In genomic region chr17:74754832-74755231, GRCh38 we compare ENCODE assay signal across 18 cellular contexts. TPM values are rescaled to one million over a fixed set of nuclear protein-coding genes. Genes with fewer than 3 reads are reported as not detected.
DNase-seq lines count a peak whose midpoint lies in the region; ATAC-seq, FAIRE-seq and TF ChIP-seq lines count a peak whose summit lies in the region.
"Had no signal": no experiment of that assay in that cellular context is flagged by ENCODE, and none has a peak within 500 bp of the region (broad histone marks: within the 10 kb centered on the region; RNA-seq: fewer than 3 reads in every experiment).

No MANE protein-coding gene starts in this region.

- no peak overlapping the region for H2AFZ ChIP-seq in GM12878 (ENCODE audit: control insufficient read depth, low read depth, low read length)
- no peak overlapping the region for H2AFZ ChIP-seq in osteoblast (ENCODE audit: low read length)

- in situ Hi-C loops in GM12878 (cut with MboI): no loop called here

- no peak for ATAC-seq in GM12878
- ATAC-seq in Right ventricle myocardium superior (ENCODE audit: poor library complexity): no peak
- ATAC-seq in HG03565 (IDR thresholded peaks at IDR 0.05; ENCODE audit: unreplicated experiment): no peak
- ATAC-seq: mucosa of descending colon, pancreas had no signal

- H3K4me2 ChIP-seq in GM12878 (ENCODE audit: control insufficient read depth, insufficient read depth) (0 out of 2 replicates have a peak overlapping the region, but pooled peaks have one; percentile 18), osteoblast (ENCODE audit: insufficient read depth, low read length) (no peak overlapping the region)

- peaks cover 85% of the 10 kb centered on the region for H3K36me3 ChIP-seq in KOPT-K1 (ENCODE audit: insufficient read depth, low read length)
- H3K36me3 ChIP-seq in GM12878 (ENCODE audit: control insufficient read depth in 2 of 2, insufficient read depth in 2 of 2, low read length in 1 of 2): no peaks in the 10 kb centered on the region; a peak in 2 of 4 replicates
- H3K36me3 ChIP-seq in osteoblast (ENCODE audit: insufficient read depth, low read length): no peaks in the 10 kb centered on the region
- H3K36me3 ChIP-seq: pancreas had no signal

- RAD21 ChIA-PET in GM12878 (lab: Charles Lee; ENCODE audit: unreplicated experiment): interaction anchor here (0.7 to 2.6 kb wide), 3 partner anchors 10 to 234 kb away, joined by 4 to 11 read pairs (median 5); partner anchors contain the start of gene RAB37

- intact Hi-C loops in GM12878 (cut with micrococcal nuclease; ENCODE audit: unreplicated experiment): no loop called here
- intact Hi-C loops in Right ventricle myocardium superior (cut with DNase I): no loop called here

- no peak overlapping the region for H3K9ac ChIP-seq in GM12878 (ENCODE audit: control insufficient read depth, insufficient read depth, low read length)

- H4K20me1 ChIP-seq in GM12878 (ENCODE audit: control insufficient read depth, insufficient read depth) (no peaks in the 10 kb centered on the region), osteoblast (ENCODE audit: insufficient read depth, low read length) (peaks cover 28% of the 10 kb centered on the region)

- TF ChIP-seq CTCF in GM12878 (IDR thresholded peaks at IDR 0.05 in 2 of 3, conservative IDR thresholded peaks at IDR 0.05 in 1 of 3; ENCODE audit: control insufficient read depth in 2 of 3, extremely low read depth in 1 of 3, insufficient read depth in 1 of 3, low read depth in 3 of 3, low read length in 3 of 3): no peak
- TF ChIP-seq CTCF in osteoblast (IDR thresholded peaks at IDR 0.05; ENCODE audit: extremely low read depth, low read depth, low read length): no peak
- no peak for TF ChIP-seq CTCF in GM20000 (IDR thresholded peaks at IDR 0.05; ENCODE audit: extremely low read depth, missing control alignments)

- SMC1A ChIA-PET in GM12878 (lab: Charles Lee; ENCODE audit: uncharacterized antibody, unreplicated experiment): interaction anchor here (1.0 to 2.4 kb wide), 2 partner anchors 20 to 97 kb away, joined by 3 to 7 read pairs; no protein-coding TSS in a partner anchor

- TF ChIP-seq RAD21 in GM12878 (IDR thresholded peaks at IDR 0.05; ENCODE audit: insufficient read depth, low read depth, low read length): no peak

- no peak for TF ChIP-seq POLR2A in GM12878 (IDR thresholded peaks at IDR 0.05; ENCODE audit: low read depth, low read length)

- WGBS in GM12878 (ENCODE audit: insufficient coverage, insufficient replicate concordance, low lambda C conversion rate, missing lambda C conversion rate): 94% methylated on average over 3 of the region's 3 CpGs

- no peak for FAIRE-seq in GM12878 (lab: Jason Lieb, UNC)
- FAIRE-seq: G401.6, pancreas had no signal

- no TSS peak for BruUV-seq in GM12878 (replicated peaks; lab: Mats Ljungman, UMichigan)

- H3K27ac ChIP-seq in KOPT-K1 (ENCODE audit: low read depth, low read length, poor library complexity, severe bottlenecking) (peak overlapping the region; percentile 6), GM12878 (ENCODE audit: control insufficient read depth, insufficient read depth) (no peak overlapping the region), osteoblast (ENCODE audit: low read depth, low read length) (no peak overlapping the region)
- H3K27ac ChIP-seq: pancreas had no signal

- CTCF ChIA-PET in GM12878 (lab: Yijun Ruan, JAX): interaction anchor here (0.6 to 4.0 kb wide), 8 partner anchors 9 to 181 kb away, joined by 3 to 26 read pairs (median 5); no protein-coding TSS in a partner anchor

- POLR2A ChIA-PET in GM12878 (lab: Charles Lee): interaction anchor here (0.8 to 1.5 kb wide), 2 partner anchors 9 to 21 kb away, joined by 3 to 5 read pairs; partner anchors contain the start of gene NAT9

- H3K4me1 ChIP-seq in GM12878 (ENCODE audit: control insufficient read depth, insufficient read depth, low read length) (peaks cover 21% of the 10 kb centered on the region), osteoblast (ENCODE audit: insufficient read depth, low read length) (peaks cover 28% of the 10 kb centered on the region)

- no peaks in the 10 kb centered on the region for H3K9me3 ChIP-seq in KOPT-K1 (ENCODE audit: insufficient read depth, low read length, poor library complexity, severe bottlenecking)
- no peaks in the 10 kb centered on the region for H3K9me3 ChIP-seq in GM12878 (replicated peaks; ENCODE audit: control insufficient read depth, insufficient read depth, low read length)
- no peaks in the 10 kb centered on the region for H3K9me3 ChIP-seq in osteoblast (ENCODE audit: low read depth, low read length)
- H3K9me3 ChIP-seq: mucosa of descending colon, pancreas had no signal

- no peak for TF ChIP-seq EP300 in GM12878 (IDR thresholded peaks at IDR 0.05; ENCODE audit: borderline replicate concordance in 1 of 2, control insufficient read depth in 1 of 2, low read depth in 2 of 2, low read length in 2 of 2)

- peak; percentile 46 for DNase-seq in activated naive CD4-positive, alpha-beta T cell treated with Interleukin-2 at 50 U/mL for 16 hours
- DNase-seq in activated naive CD4-positive, alpha-beta T cell (lab: John Stamatoyannopoulos, UW): no peak
- DNase-seq in GM12878 (ENCODE audit: low read depth, low spot score): no peak
- peak; percentile 17 for DNase-seq in osteoblast (ENCODE audit: insufficient read length, low spot score, missing footprints)
- DNase-seq in Right ventricle myocardium superior: no peak
- DNase-seq in GM20000 (ENCODE audit: low spot score): no peak
- DNase-seq: ACHN; activated CD4-positive, alpha-beta T cell treated with anti-CD3 and anti-CD28 coated beads, Interleukin-2, amount 50 U/mL, for 1 hour; KG1; kidney glomerular epithelial cell; mucosa of descending colon; NCI-H146; NCI-H2227 treated with DMSO at 0.1 percent for 48 hours; SHP77 had no signal

- H3K79me2 ChIP-seq in GM12878 (ENCODE audit: control insufficient read depth, insufficient read depth, low read length) (peaks cover 24% of the 10 kb centered on the region), osteoblast (ENCODE audit: insufficient read depth, low read length) (peaks cover 56% of the 10 kb centered on the region)

- no peak overlapping the region for H3K4me3 ChIP-seq in GM12878
- H3K4me3 ChIP-seq in osteoblast (ENCODE audit: insufficient read depth, low read length): no peak overlapping the region
- H3K4me3 ChIP-seq: mucosa of descending colon, pancreas had no signal

- no peaks in the 10 kb centered on the region for H3K27me3 ChIP-seq in GM12878 (replicated peaks in 1 of 2; ENCODE audit: control insufficient read depth in 2 of 2, insufficient read depth in 2 of 2, low read length in 1 of 2)
- no peaks in the 10 kb centered on the region for H3K27me3 ChIP-seq in osteoblast (ENCODE audit: insufficient read depth, low read length)
- H3K27me3 ChIP-seq: pancreas had no signal

RNA-seq across cellular contexts. Expression of gene NHERF1, which starts 6.4 kb away (rescaled TPM):
- 10.8 and 11.9 TPM in 2 replicates for total RNA-seq in GM12878 (2013; cell fraction: nucleolus; rRNA removed)
- total RNA-seq in GM12878 (2014; rRNA removed) (24.7 and 27.4 TPM in 2 replicates), GM12878 (2014; rRNA removed; fragmentation: Illumina TruSeq; extraction: Trizol) (21.5 and 23.5 TPM in 2 replicates), GM12878 (2021) (52.9 and 53.2 TPM in 2 replicates), osteoblast (15.9 and 22.1 TPM in 2 replicates), Right ventricle myocardium superior (13.7 TPM)
- 13.3 TPM for polyA plus RNA-seq in GM12878 (2011; ENCODE audit: low read depth)
- polyA plus RNA-seq in GM12878 (2011; rRNA removed) (35.4 and 61.6 TPM in 2 replicates), GM12878 (2014; fragmentation: Illumina TruSeq; extraction: Trizol) (21.5 and 39.2 TPM in 2 replicates), GM12878 (2014; fragmentation: Nextera tagmentation; extraction: Ambion mirVana) (10 to 100 TPM; 13.4 to 14.3 TPM), GM12878 (2014; rRNA removed) (38.8 and 41.3 TPM in 2 replicates), GM12878 (2016; fragmentation: Nextera tagmentation; extraction: Ambion mirVana) (10 to 100 TPM; 57.3 to 61.2 TPM)
- 72.8 and 76.3 TPM in 2 replicates for polyA plus RNA-seq in GM12878 (2011; cell fraction: cytosol; rRNA removed)
- polyA plus RNA-seq in GM12878 (2011; cell fraction: nucleus; rRNA removed): 42.6 and 58.8 TPM in 2 replicates
- 27.8 and 28.5 TPM in 2 replicates for polyA plus RNA-seq in GM12878 (2012)
- 49.8 and 66.4 TPM in 2 replicates for polyA minus RNA-seq in GM12878 (2011; rRNA and poly(A)+ RNA removed)
- polyA minus RNA-seq in GM12878 (2011; cell fraction: cytosol; rRNA and poly(A)+ RNA removed): 24.6 and 28.6 TPM in 2 replicates
- 8.5 and 14.5 TPM in 2 replicates for polyA minus RNA-seq in GM12878 (2011; cell fraction: nucleus; rRNA and poly(A)+ RNA removed)

RNA-seq across cellular contexts. Expression of gene RAB37, which starts 17.8 kb away (rescaled TPM):
- total RNA-seq in GM12878 (2013; cell fraction: nucleolus; rRNA removed): 7.8 and 10.2 TPM in 2 replicates
- 1.1 and 1.5 TPM in 2 replicates for total RNA-seq in GM12878 (2014; rRNA removed)
- total RNA-seq in GM12878 (2014; rRNA removed; fragmentation: Illumina TruSeq; extraction: Trizol): 1.7 and 2.0 TPM in 2 replicates
- total RNA-seq in GM12878 (2021): 2.3 and 2.7 TPM in 2 replicates
- 9.9 TPM for polyA plus RNA-seq in GM12878 (2011; ENCODE audit: low read depth)
- polyA plus RNA-seq in GM12878 (2011; rRNA removed): 4.5 and 5.6 TPM in 2 replicates
- 4.4 and 4.5 TPM in 2 replicates for polyA plus RNA-seq in GM12878 (2011; cell fraction: cytosol; rRNA removed)
- 4.2 and 8.4 TPM in 2 replicates for polyA plus RNA-seq in GM12878 (2011; cell fraction: nucleus; rRNA removed)
- polyA plus RNA-seq in GM12878 (2012): 11.4 and 11.9 TPM in 2 replicates
- polyA plus RNA-seq in GM12878 (2014; fragmentation: Illumina TruSeq; extraction: Trizol): 1.9 and 3.1 TPM in 2 replicates
- polyA plus RNA-seq in GM12878 (2014; fragmentation: Nextera tagmentation; extraction: Ambion mirVana): under 1 TPM; 0.48 to 0.97 TPM
- polyA plus RNA-seq in GM12878 (2014; rRNA removed): 3.6 and 5.6 TPM in 2 replicates
- polyA plus RNA-seq in GM12878 (2016; fragmentation: Nextera tagmentation; extraction: Ambion mirVana): 1 to 10 TPM; 1.6 to 1.7 TPM
- 2.7 and 4.6 TPM in 2 replicates for polyA minus RNA-seq in GM12878 (2011; rRNA and poly(A)+ RNA removed)
- polyA minus RNA-seq in GM12878 (2011; cell fraction: cytosol; rRNA and poly(A)+ RNA removed): 1.1 and 1.9 TPM in 2 replicates
- 0.48 and 0.86 TPM in 2 replicates for polyA minus RNA-seq in GM12878 (2011; cell fraction: nucleus; rRNA and poly(A)+ RNA removed)
- under 0.01 and 0.36 TPM in 2 replicates for total RNA-seq in osteoblast
- 4.1 TPM for total RNA-seq in Right ventricle myocardium superior

RNA-seq across cellular contexts. Expression of gene NAT9, which starts 21.3 kb away (rescaled TPM):
- total RNA-seq in GM12878 (2013; cell fraction: nucleolus; rRNA removed): 68.1 and 91.4 TPM in 2 replicates
- total RNA-seq in GM12878 (2014; rRNA removed) (16.3 and 16.7 TPM in 2 replicates), GM12878 (2014; rRNA removed; fragmentation: Illumina TruSeq; extraction: Trizol) (27.5 and 28.0 TPM in 2 replicates), GM12878 (2021) (44.8 and 45.3 TPM in 2 replicates), osteoblast (33.0 and 35.1 TPM in 2 replicates), Right ventricle myocardium superior (18.6 TPM)
- 36.0 TPM for polyA plus RNA-seq in GM12878 (2011; ENCODE audit: low read depth)
- polyA plus RNA-seq in GM12878 (2011; rRNA removed) (23.2 and 26.7 TPM in 2 replicates), GM12878 (2014; fragmentation: Illumina TruSeq; extraction: Trizol) (17.9 and 26.4 TPM in 2 replicates), GM12878 (2014; fragmentation: Nextera tagmentation; extraction: Ambion mirVana) (1 to 10 TPM; 3.5 to 4.5 TPM), GM12878 (2014; rRNA removed) (43.2 and 46.4 TPM in 2 replicates), GM12878 (2016; fragmentation: Nextera tagmentation; extraction: Ambion mirVana) (10 to 100 TPM; 33.9 to 36.4 TPM)
- 31.5 and 40.8 TPM in 2 replicates for polyA plus RNA-seq in GM12878 (2011; cell fraction: cytosol; rRNA removed)
- polyA plus RNA-seq in GM12878 (2011; cell fraction: nucleus; rRNA removed): 150 and 164 TPM in 2 replicates
- 40.0 and 45.4 TPM in 2 replicates for polyA plus RNA-seq in GM12878 (2012)
- polyA minus RNA-seq in GM12878 (2011; rRNA and poly(A)+ RNA removed): 18.9 and 36.0 TPM in 2 replicates
- 6.5 and 9.3 TPM in 2 replicates for polyA minus RNA-seq in GM12878 (2011; cell fraction: cytosol; rRNA and poly(A)+ RNA removed)
- polyA minus RNA-seq in GM12878 (2011; cell fraction: nucleus; rRNA and poly(A)+ RNA removed): 29.6 and 34.8 TPM in 2 replicates

RNA-seq across cellular contexts. Expression of gene CD300LF, which starts 42.1 kb away (rescaled TPM):
- not detected in 2 replicates for total RNA-seq in GM12878 (2013; cell fraction: nucleolus; rRNA removed)
- total RNA-seq in GM12878 (2014; rRNA removed) (not detected in 2 replicates), GM12878 (2014; rRNA removed; fragmentation: Illumina TruSeq; extraction: Trizol) (not detected in 2 replicates), GM12878 (2021) (not detected in 2 replicates), osteoblast (not detected in 2 replicates), Right ventricle myocardium superior (not detected)
- polyA plus RNA-seq in GM12878 (2011; ENCODE audit: low read depth): not detected
- polyA plus RNA-seq in GM12878 (2011; rRNA removed) (0.15 TPM in 1 of 2 replicates, not detected in the other), GM12878 (2014; fragmentation: Illumina TruSeq; extraction: Trizol) (not detected in 2 replicates), GM12878 (2014; fragmentation: Nextera tagmentation; extraction: Ambion mirVana) (not detected), GM12878 (2014; rRNA removed) (not detected in 2 replicates), GM12878 (2016; fragmentation: Nextera tagmentation; extraction: Ambion mirVana) (not detected)
- not detected in 2 replicates for polyA plus RNA-seq in GM12878 (2011; cell fraction: cytosol; rRNA removed)
- not detected in 2 replicates for polyA plus RNA-seq in GM12878 (2011; cell fraction: nucleus; rRNA removed)
- not detected in 2 replicates for polyA plus RNA-seq in GM12878 (2012)
- polyA minus RNA-seq in GM12878 (2011; rRNA and poly(A)+ RNA removed): not detected in 2 replicates
- polyA minus RNA-seq in GM12878 (2011; cell fraction: cytosol; rRNA and poly(A)+ RNA removed): not detected in 2 replicates
- not detected in 2 replicates for polyA minus RNA-seq in GM12878 (2011; cell fraction: nucleus; rRNA and poly(A)+ RNA removed)

Comparison
In these comparisons a context has a peak if more than half of its experiments do, and no peak if none do; other contexts are left out.
1. DNase-seq: peak in activated naive CD4-positive, alpha-beta T cell treated with Interleukin-2 at 50 U/mL for 16 hours (single experiment) and osteoblast (single experiment); none in activated naive CD4-positive, alpha-beta T cell (0 of 4), GM12878 (single experiment), Right ventricle myocardium superior (single experiment) and GM20000 (single experiment).